1 cellular context compared by ENCODE assay signal in the genomic region with DNA sequence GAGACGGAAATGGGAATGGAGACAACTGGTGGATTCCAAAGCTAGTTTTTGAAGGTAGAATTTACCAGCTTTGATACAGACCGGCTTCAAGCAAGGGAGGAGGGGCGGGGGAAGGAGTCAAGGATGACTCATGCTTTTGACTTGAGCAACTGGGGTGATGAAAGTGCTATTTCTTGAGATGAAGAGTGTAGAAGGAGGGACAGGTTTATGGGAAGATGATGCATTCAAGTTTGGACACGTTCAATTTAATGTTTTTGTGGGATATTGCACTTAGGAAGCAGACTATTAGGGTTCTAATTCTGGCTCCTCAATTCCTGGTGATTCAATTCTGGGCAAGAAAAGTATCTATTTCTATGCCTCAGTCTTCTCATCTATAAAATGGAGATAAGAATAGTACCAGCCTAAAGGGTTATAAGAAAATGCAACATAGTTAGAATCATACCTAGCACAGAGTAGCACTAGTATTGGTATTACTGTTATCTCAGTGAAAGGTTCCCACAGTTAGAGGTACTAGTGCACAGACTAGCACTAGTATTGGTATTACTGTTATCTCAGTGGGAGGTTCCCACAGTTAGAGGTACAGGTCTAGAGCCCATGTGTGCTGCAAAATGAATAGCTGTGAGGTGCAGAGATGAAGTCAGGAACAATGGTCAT.
TF ChIP-seq lines count a peak whose summit lies in the region.

No MANE protein-coding gene starts in this region.

TF ChIP-seq in WTC11, 78 proteins besides CTCF, POLR2A, EP300 and RAD21 (continued from another document):
- TF ChIP-seq, protein P1, sequence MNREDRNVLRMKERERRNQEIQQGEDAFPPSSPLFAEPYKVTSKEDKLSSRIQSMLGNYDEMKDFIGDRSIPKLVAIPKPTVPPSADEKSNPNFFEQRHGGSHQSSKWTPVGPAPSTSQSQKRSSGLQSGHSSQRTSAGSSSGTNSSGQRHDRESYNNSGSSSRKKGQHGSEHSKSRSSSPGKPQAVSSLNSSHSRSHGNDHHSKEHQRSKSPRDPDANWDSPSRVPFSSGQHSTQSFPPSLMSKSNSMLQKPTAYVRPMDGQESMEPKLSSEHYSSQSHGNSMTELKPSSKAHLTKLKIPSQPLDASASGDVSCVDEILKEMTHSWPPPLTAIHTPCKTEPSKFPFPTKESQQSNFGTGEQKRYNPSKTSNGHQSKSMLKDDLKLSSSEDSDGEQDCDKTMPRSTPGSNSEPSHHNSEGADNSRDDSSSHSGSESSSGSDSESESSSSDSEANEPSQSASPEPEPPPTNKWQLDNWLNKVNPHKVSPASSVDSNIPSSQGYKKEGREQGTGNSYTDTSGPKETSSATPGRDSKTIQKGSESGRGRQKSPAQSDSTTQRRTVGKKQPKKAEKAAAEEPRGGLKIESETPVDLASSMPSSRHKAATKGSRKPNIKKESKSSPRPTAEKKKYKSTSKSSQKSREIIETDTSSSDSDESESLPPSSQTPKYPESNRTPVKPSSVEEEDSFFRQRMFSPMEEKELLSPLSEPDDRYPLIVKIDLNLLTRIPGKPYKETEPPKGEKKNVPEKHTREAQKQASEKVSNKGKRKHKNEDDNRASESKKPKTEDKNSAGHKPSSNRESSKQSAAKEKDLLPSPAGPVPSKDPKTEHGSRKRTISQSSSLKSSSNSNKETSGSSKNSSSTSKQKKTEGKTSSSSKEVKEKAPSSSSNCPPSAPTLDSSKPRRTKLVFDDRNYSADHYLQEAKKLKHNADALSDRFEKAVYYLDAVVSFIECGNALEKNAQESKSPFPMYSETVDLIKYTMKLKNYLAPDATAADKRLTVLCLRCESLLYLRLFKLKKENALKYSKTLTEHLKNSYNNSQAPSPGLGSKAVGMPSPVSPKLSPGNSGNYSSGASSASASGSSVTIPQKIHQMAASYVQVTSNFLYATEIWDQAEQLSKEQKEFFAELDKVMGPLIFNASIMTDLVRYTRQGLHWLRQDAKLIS (CRISPR knock-in tag; IDR thresholded peaks at IDR 0.05; ENCODE audit: borderline replicate concordance), result no peak
- TF ChIP-seq GRHL2 (CRISPR knock-in tag; IDR thresholded peaks at IDR 0.05; ENCODE audit: insufficient replicate concordance, severe bottlenecking) (no peak), FOXK1 (CRISPR knock-in tag; IDR thresholded peaks at IDR 0.05) (no peak), JUN (CRISPR knock-in tag; IDR thresholded peaks at IDR 0.05) (no peak), CREM (CRISPR knock-in tag; IDR thresholded peaks at IDR 0.05) (no peak), NR2C2 (CRISPR knock-in tag; IDR thresholded peaks at IDR 0.05) (no peak), SP1 (CRISPR knock-in tag; conservative IDR thresholded peaks at IDR 0.05) (no peak), ESRRA (CRISPR knock-in tag; IDR thresholded peaks at IDR 0.05; ENCODE audit: borderline replicate concordance) (no peak), NR3C1 (CRISPR knock-in tag; conservative IDR thresholded peaks at IDR 0.05; ENCODE audit: low read depth) (no peak)
- TF ChIP-seq, protein P2, sequence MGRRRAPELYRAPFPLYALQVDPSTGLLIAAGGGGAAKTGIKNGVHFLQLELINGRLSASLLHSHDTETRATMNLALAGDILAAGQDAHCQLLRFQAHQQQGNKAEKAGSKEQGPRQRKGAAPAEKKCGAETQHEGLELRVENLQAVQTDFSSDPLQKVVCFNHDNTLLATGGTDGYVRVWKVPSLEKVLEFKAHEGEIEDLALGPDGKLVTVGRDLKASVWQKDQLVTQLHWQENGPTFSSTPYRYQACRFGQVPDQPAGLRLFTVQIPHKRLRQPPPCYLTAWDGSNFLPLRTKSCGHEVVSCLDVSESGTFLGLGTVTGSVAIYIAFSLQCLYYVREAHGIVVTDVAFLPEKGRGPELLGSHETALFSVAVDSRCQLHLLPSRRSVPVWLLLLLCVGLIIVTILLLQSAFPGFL (CRISPR knock-in tag; IDR thresholded peaks at IDR 0.05; ENCODE audit: borderline replicate concordance), result no peak
- TF ChIP-seq, protein P3, sequence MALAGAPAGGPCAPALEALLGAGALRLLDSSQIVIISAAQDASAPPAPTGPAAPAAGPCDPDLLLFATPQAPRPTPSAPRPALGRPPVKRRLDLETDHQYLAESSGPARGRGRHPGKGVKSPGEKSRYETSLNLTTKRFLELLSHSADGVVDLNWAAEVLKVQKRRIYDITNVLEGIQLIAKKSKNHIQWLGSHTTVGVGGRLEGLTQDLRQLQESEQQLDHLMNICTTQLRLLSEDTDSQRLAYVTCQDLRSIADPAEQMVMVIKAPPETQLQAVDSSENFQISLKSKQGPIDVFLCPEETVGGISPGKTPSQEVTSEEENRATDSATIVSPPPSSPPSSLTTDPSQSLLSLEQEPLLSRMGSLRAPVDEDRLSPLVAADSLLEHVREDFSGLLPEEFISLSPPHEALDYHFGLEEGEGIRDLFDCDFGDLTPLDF (CRISPR knock-in tag; IDR thresholded peaks at IDR 0.05), result no peak
- TF ChIP-seq, protein P4, sequence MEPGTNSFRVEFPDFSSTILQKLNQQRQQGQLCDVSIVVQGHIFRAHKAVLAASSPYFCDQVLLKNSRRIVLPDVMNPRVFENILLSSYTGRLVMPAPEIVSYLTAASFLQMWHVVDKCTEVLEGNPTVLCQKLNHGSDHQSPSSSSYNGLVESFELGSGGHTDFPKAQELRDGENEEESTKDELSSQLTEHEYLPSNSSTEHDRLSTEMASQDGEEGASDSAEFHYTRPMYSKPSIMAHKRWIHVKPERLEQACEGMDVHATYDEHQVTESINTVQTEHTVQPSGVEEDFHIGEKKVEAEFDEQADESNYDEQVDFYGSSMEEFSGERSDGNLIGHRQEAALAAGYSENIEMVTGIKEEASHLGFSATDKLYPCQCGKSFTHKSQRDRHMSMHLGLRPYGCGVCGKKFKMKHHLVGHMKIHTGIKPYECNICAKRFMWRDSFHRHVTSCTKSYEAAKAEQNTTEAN (CRISPR knock-in tag; IDR thresholded peaks at IDR 0.05), result no peak
- TF ChIP-seq, protein P5, sequence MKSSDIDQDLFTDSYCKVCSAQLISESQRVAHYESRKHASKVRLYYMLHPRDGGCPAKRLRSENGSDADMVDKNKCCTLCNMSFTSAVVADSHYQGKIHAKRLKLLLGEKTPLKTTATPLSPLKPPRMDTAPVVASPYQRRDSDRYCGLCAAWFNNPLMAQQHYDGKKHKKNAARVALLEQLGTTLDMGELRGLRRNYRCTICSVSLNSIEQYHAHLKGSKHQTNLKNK (CRISPR knock-in tag; IDR thresholded peaks at IDR 0.05), result no peak
- TF ChIP-seq, protein P6, sequence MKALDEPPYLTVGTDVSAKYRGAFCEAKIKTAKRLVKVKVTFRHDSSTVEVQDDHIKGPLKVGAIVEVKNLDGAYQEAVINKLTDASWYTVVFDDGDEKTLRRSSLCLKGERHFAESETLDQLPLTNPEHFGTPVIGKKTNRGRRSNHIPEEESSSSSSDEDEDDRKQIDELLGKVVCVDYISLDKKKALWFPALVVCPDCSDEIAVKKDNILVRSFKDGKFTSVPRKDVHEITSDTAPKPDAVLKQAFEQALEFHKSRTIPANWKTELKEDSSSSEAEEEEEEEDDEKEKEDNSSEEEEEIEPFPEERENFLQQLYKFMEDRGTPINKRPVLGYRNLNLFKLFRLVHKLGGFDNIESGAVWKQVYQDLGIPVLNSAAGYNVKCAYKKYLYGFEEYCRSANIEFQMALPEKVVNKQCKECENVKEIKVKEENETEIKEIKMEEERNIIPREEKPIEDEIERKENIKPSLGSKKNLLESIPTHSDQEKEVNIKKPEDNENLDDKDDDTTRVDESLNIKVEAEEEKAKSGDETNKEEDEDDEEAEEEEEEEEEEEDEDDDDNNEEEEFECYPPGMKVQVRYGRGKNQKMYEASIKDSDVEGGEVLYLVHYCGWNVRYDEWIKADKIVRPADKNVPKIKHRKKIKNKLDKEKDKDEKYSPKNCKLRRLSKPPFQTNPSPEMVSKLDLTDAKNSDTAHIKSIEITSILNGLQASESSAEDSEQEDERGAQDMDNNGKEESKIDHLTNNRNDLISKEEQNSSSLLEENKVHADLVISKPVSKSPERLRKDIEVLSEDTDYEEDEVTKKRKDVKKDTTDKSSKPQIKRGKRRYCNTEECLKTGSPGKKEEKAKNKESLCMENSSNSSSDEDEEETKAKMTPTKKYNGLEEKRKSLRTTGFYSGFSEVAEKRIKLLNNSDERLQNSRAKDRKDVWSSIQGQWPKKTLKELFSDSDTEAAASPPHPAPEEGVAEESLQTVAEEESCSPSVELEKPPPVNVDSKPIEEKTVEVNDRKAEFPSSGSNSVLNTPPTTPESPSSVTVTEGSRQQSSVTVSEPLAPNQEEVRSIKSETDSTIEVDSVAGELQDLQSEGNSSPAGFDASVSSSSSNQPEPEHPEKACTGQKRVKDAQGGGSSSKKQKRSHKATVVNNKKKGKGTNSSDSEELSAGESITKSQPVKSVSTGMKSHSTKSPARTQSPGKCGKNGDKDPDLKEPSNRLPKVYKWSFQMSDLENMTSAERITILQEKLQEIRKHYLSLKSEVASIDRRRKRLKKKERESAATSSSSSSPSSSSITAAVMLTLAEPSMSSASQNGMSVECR (CRISPR knock-in tag; IDR thresholded peaks at IDR 0.05; ENCODE audit: borderline replicate concordance), result no peak
TF ChIP-seq in WTC11: peak in this region for 0.
